26 cellular contexts compared by ENCODE assay signal in genomic region chr18:69691008-69691760, GRCh38.
DNase-seq lines count a peak whose midpoint lies in the region; ATAC-seq, FAIRE-seq and TF ChIP-seq lines count a peak whose summit lies in the region.
"Had no signal": no experiment of that assay in that cellular context is flagged by ENCODE, and none has a peak within 500 bp of the region (broad histone marks: within the 10 kb centered on the region; RNA-seq: fewer than 3 reads in every experiment).

No MANE protein-coding gene starts in this region.

- no peak for FAIRE-seq in GM12892 (lab: Jason Lieb, UNC)
- FAIRE-seq: endometrium had no signal

- H3K27ac ChIP-seq in RWPE1: no peak overlapping the region
- H3K27ac ChIP-seq: BLaER1 treated with 17β-estradiol and CSF1 and Interleukin-3, amounts not matched to agents 10 nM and 100 nM; cardiac muscle cell; skin epidermis; thoracic aorta had no signal

- H3K27ac Mint-ChIP-seq in glutamatergic neuron (ENCODE audit: unreplicated experiment): no peak overlapping the region
- H3K27ac Mint-ChIP-seq: HFFc6, T-cell had no signal

- H3K4me1 Mint-ChIP-seq in glutamatergic neuron (ENCODE audit: low read depth, unreplicated experiment): no peaks in the 10 kb centered on the region
- H3K4me1 Mint-ChIP-seq: T-cell had no signal

- H3K4me3 Mint-ChIP-seq in glutamatergic neuron (ENCODE audit: unreplicated experiment): no peak overlapping the region
- H3K4me3 Mint-ChIP-seq: HFFc6, T-cell had no signal

- ATAC-seq in GM18505 (IDR thresholded peaks at IDR 0.05; ENCODE audit: unreplicated experiment) (peak; percentile 84), GM19452 (IDR thresholded peaks at IDR 0.05; ENCODE audit: unreplicated experiment) (peak; percentile 66), HG02798 (IDR thresholded peaks at IDR 0.05; ENCODE audit: poor library complexity, unreplicated experiment) (peak; percentile 61)
- ATAC-seq: T-cell had no signal

- DNase-seq in RPMI8226 (peak; percentile 43), RWPE1 (ENCODE audit: low spot score) (no peak), DMS153 treated with DMSO at 0.1 percent for 48 hours (lab: John Stamatoyannopoulos, UW; ENCODE audit: unreplicated experiment) (no peak), GM12892 (ENCODE audit: insufficient read length) (no peak), glutamatergic neuron (no peak)
- DNase-seq: activated naive CD4-positive, alpha-beta T cell treated with anti-CD3 and anti-CD28 coated beads, Interleukin-2, amount 50 U/mL, for 16 hours; anterior cingulate cortex; Calu3; HFFc6; Kasumi-1; NCI-H1048; NCI-H187 treated with DMSO at 0.1 percent for 48 hours; NCI-H345; NCI-H82; SHP77 treated with DMSO at 0.1 percent for 48 hours; stimulated activated CD4-positive, alpha-beta T cell treated with anti-CD3 and anti-CD28 coated beads, Interleukin-1b, Interleukin-23, amount 100 ng/mL, for 48 hours; stimulated activated naive CD4-positive, alpha-beta T cell; T-cell had no signal

- H3K27me3 Mint-ChIP-seq in glutamatergic neuron (ENCODE audit: unreplicated experiment): no peaks in the 10 kb centered on the region
- H3K27me3 Mint-ChIP-seq: T-cell had no signal

- CTCF ChIA-PET in RWPE1 (lab: Yijun Ruan, JAX): no interaction called here

- POLR2A ChIA-PET in RWPE1 (lab: Yijun Ruan, JAX; ENCODE audit: low non-redundant PET): no interaction called here

- no peaks in the 10 kb centered on the region for H3K36me3 Mint-ChIP-seq in glutamatergic neuron (ENCODE audit: unreplicated experiment)
- H3K36me3 Mint-ChIP-seq: T-cell had no signal

- TF ChIP-seq CTCF in RWPE1 (conservative IDR thresholded peaks at IDR 0.05; ENCODE audit: low read depth) (no peak), glutamatergic neuron (IDR thresholded peaks at IDR 0.05; ENCODE audit: partially characterized antibody, unreplicated experiment) (no peak)

- no peak for TF ChIP-seq POLR2A in GM18505 (IDR thresholded peaks at IDR 0.05; ENCODE audit: borderline replicate concordance, extremely low read depth, insufficient read depth, insufficient read length)
- no peak for TF ChIP-seq POLR2A in GM12892 (IDR thresholded peaks at IDR 0.05; ENCODE audit: low read depth, low read length)

- peaks cover 3% of the 10 kb centered on the region for H3K9me3 Mint-ChIP-seq in glutamatergic neuron (ENCODE audit: unreplicated experiment)
- H3K9me3 Mint-ChIP-seq: T-cell had no signal
